Comparison of ENCODE assay signal across 34 cellular contexts in genomic region chr18:79008356-79008940, GRCh38. TPM values are rescaled to one million over a fixed set of nuclear protein-coding genes. Genes with fewer than 3 reads are reported as not detected.
"Had no signal": no experiment of that assay in that cellular context is flagged by ENCODE, and none has a peak within 500 bp of the region (broad histone marks: within the 10 kb centered on the region; RNA-seq: fewer than 3 reads in every experiment).

No MANE protein-coding gene starts in this region.

- H3K4me1 ChIP-seq: adrenal gland, body of pancreas, breast epithelium had no signal

- ATAC-seq: activated CD8-positive, alpha-beta T cell treated with anti-CD3 and anti-CD28 coated beads for 36 hours; activated naive CD4-positive, alpha-beta T cell treated with anti-CD3 and anti-CD28 coated beads, Interleukin-2, amount 50 U/mL, for 72 hours; activated T-cell treated with anti-CD3 and anti-CD28 coated beads, Interleukin-2, amount 50 U/mL, for 4 hours; activated T-cell treated with anti-CD3 and anti-CD28 coated beads, Interleukin-2, amount 50 U/mL, for 72 hours; activated T-helper 17 cell treated with anti-CD3 and anti-CD28 coated beads, Interleukin-2, amount 50 U/mL, for 72 hours; body of pancreas had no signal

- H3K36me3 ChIP-seq: adrenal gland, brain microvascular endothelial cell, breast epithelium had no signal

- H3K27ac ChIP-seq: adrenal gland, body of pancreas, brain microvascular endothelial cell, breast epithelium, VCaP had no signal

- H3K27me3 ChIP-seq: body of pancreas, brain microvascular endothelial cell had no signal

- H3K9me3 ChIP-seq: adrenal gland, body of pancreas had no signal

- DNase-seq: activated B cell treated with CpG ODN at 0.5 μM for 24 hours; activated CD4-positive, alpha-beta memory T cell treated with anti-CD3 and anti-CD28 coated beads for 36 hours; activated CD4-positive, alpha-beta T cell treated with anti-CD3 and anti-CD28 coated beads for 4 hours; activated CD4-positive, alpha-beta T cell treated with anti-CD3 and anti-CD28 coated beads, Interleukin-2, amount 50 U/mL, for 1 hour; activated CD4-positive, alpha-beta T cell treated with anti-CD3 and anti-CD28 coated beads, Interleukin-2, amount 50 U/mL, for 4 hours; activated CD4-positive, CD25-positive, alpha-beta regulatory T cell treated with anti-CD3 and anti-CD28 coated beads, Interleukin-2, amount 50 U/mL, for 72 hours; activated CD8-positive, alpha-beta memory T cell treated with anti-CD3 and anti-CD28 coated beads, Interleukin-2, amount 50 U/mL, for 4 hours; activated CD8-positive, alpha-beta T cell treated with anti-CD3 and anti-CD28 coated beads for 36 hours; activated effector memory CD4-positive, alpha-beta T cell treated with anti-CD3 and anti-CD28 coated beads, Interleukin-2, amount 50 U/mL, for 16 hours; activated gamma-delta T cell treated with Interleukin-2 at 50 U/mL for 16 hours; activated naive CD4-positive, alpha-beta T cell; activated naive CD4-positive, alpha-beta T cell treated with anti-CD3 and anti-CD28 coated beads for 36 hours; activated naive CD4-positive, alpha-beta T cell treated with anti-CD3 and anti-CD28 coated beads, Interleukin-2, amount 50 U/mL, for 16 hours; activated naive CD8-positive, alpha-beta T cell treated with anti-CD3 and anti-CD28 coated beads for 36 hours; activated T-cell treated with anti-CD3 and anti-CD28 coated beads for 4 hours; activated T-cell treated with anti-CD3 and anti-CD28 coated beads, Interleukin-2, amount 50 U/mL, for 1 hour; activated T-cell treated with anti-CD3 and anti-CD28 coated beads, Interleukin-2, amount 50 U/mL, for 4 hours; activated T-cell treated with anti-CD3 and anti-CD28 coated beads, Interleukin-2, amount 50 U/mL, for 72 hours; adrenal gland; amniotic stem cell; body of pancreas; brain microvascular endothelial cell; central memory CD4-positive, alpha-beta T cell; cerebellar nuclear complex; T-helper 1 cell; T-helper 2 cell; T-helper 9 cell had no signal

- H3K4me3 ChIP-seq: adrenal gland, body of pancreas, breast epithelium had no signal

RNA-seq across cellular contexts. Expression of gene SALL3, which starts 28.8 kb away (rescaled TPM):
- total RNA-seq: activated B cell treated with CpG ODN at 0.5 μM for 24 hours; activated CD4-positive, alpha-beta memory T cell treated with anti-CD3 and anti-CD28 coated beads for 36 hours; activated CD4-positive, alpha-beta T cell treated with anti-CD3 and anti-CD28 coated beads, Interleukin-2, amount 10 ng/mL, durations not matched to agents 24 days and 14 days; activated CD8-positive, alpha-beta T cell treated with anti-CD3 and anti-CD28 coated beads for 36 hours; activated naive CD4-positive, alpha-beta T cell treated with anti-CD3 and anti-CD28 coated beads for 36 hours; activated naive CD4-positive, alpha-beta T cell treated with anti-CD3 and anti-CD28 coated beads, Interleukin-2, amount 50 U/mL, for 72 hours; activated naive CD8-positive, alpha-beta T cell treated with anti-CD3 and anti-CD28 coated beads for 36 hours; activated T-cell treated with anti-CD3 and anti-CD28 coated beads, Interleukin-2, amount 50 U/mL, for 4 hours; activated T-cell treated with anti-CD3 and anti-CD28 coated beads, Interleukin-2, amount 50 U/mL, for 72 hours; activated T-helper 1 cell treated with anti-CD3 and anti-CD28 coated beads, Interleukin-12 subunit alpha, Interleukin-12 subunit beta, Interleukin-2, Interleukin-4 antibody, amounts not matched to agents 30 ng/mL and 10 ng/mL and 1 ng/mL, durations not matched to agents 14 hours and 24 hours and 36 hours; activated T-helper 17 cell treated with anti-CD3 and anti-CD28 coated beads, Interleukin-2, amount 50 U/mL, for 72 hours; body of pancreas; breast epithelium had no signal
- polyA plus RNA-seq: adrenal gland, aorta had no signal
